In the genomic region with DNA sequence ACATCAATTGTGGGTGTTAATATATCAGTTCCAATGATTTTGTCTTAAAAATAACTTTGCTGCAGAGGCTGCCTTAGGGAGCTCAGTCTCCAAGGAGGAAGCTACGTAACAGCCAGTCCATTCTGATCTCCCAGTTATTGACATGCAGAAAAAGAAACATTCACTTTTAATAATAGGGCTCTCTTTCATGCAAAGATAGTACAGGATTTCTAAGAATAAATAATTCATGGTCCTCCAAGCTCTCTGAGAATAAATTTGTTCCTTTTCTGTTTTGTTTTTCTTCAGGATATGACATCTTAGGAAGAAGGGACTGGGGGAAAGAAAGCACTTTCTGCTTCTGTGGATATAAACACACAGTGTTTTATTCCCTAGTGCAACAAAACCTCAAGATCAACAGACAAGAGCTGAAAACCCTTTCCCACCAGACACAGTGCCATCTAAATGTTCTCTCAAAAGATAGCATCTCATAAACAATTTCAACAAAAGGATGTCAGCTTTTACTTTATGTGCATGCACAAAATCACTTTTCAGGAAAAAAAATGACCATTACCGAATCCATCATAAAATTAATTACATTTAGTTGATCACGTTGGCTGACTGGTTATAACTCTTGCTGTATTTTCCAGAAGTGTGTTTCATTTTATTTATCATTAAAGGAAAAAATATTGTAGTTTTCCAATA, we compare ENCODE assay signal across 15 cellular contexts.
DNase-seq lines count a peak whose midpoint lies in the region; ATAC-seq lines count a peak whose summit lies in the region.
"Had no signal": no experiment of that assay in that cellular context is flagged by ENCODE, and none has a peak within 500 bp of the region (broad histone marks: within the 10 kb centered on the region; RNA-seq: fewer than 3 reads in every experiment).

No MANE protein-coding gene starts in this region.

- intact Hi-C loops in sciatic nerve (cut with DNase I), result no loop called here

- H2BK12ac ChIP-seq in neuronal stem cell (ENCODE audit: low read length), result no peak overlapping the region

- H3K23ac ChIP-seq in neuronal stem cell (ENCODE audit: low read depth, low read length, poor library complexity), result no peak overlapping the region

- no CpG with 5 or more reads among the region's 3 CpGs for WGBS in neuronal stem cell (ENCODE audit: extremely low coverage in 2 of 2, insufficient read length in 2 of 2, insufficient replicate concordance in 1 of 2), 2 donors

- peak; percentile 21 for DNase-seq in EH (ENCODE audit: low read depth)
- no peak for DNase-seq in sciatic nerve (ENCODE audit: low spot score)
- DNase-seq in AG08395 (ENCODE audit: low spot score), result no peak
- DNase-seq in neuronal stem cell (ENCODE audit: low spot score), result no peak
- DNase-seq: BE2C; CD4-positive, alpha-beta memory T cell; DMS153; DMS79; GF-D8; H9; IMR-90 had no signal

- no peaks in the 10 kb centered on the region for H3K27me3 ChIP-seq in HUES6 (ENCODE audit: control insufficient read depth, insufficient read depth, low read length)
- no peaks in the 10 kb centered on the region for H3K27me3 ChIP-seq in iPS-20b (ENCODE audit: insufficient read depth, low read length)
- no peaks in the 10 kb centered on the region for H3K27me3 ChIP-seq in neuronal stem cell (ENCODE audit: control insufficient read depth in 3 of 3, insufficient read depth in 3 of 3, low read depth in 1 of 3, low read length in 3 of 3)
- H3K27me3 ChIP-seq: BE2C had no signal

- no peak overlapping the region for H4K91ac ChIP-seq in neuronal stem cell (ENCODE audit: low read depth, low read length, poor library complexity)

- no peak overlapping the region for H3K9ac ChIP-seq in HUES6 (ENCODE audit: low read length)
- H3K9ac ChIP-seq in iPS-20b (ENCODE audit: low read depth, low read length), result peak overlapping the region; percentile 46; the same call in 1 of the 2 replicates
- H3K9ac ChIP-seq in neuronal stem cell (ENCODE audit: low read depth, low read length, poor library complexity), result no peak overlapping the region

- no peak overlapping the region for H3K4ac ChIP-seq in neuronal stem cell (ENCODE audit: low read length)

- no peak overlapping the region for H4K8ac ChIP-seq in neuronal stem cell (ENCODE audit: low read depth, low read length)

- H2BK5ac ChIP-seq in neuronal stem cell (ENCODE audit: low read length), result no peak overlapping the region

- H2BK120ac ChIP-seq in neuronal stem cell (ENCODE audit: low read depth, low read length), result no peak overlapping the region

- no peak overlapping the region for H3K4me3 ChIP-seq in HUES6 (ENCODE audit: low read depth, low read length)
- no peak overlapping the region for H3K4me3 ChIP-seq in iPS-20b (ENCODE audit: low read length)
- H3K4me3 ChIP-seq in neuronal stem cell (ENCODE audit: low read length in 2 of 2), result no peak overlapping the region
- H3K4me3 ChIP-seq: K562 had no signal

- no peaks in the 10 kb centered on the region for H3K36me3 ChIP-seq in HUES6 (ENCODE audit: control insufficient read depth, insufficient read depth, low read length)
- no peaks in the 10 kb centered on the region for H3K36me3 ChIP-seq in iPS-20b (ENCODE audit: insufficient read depth, low read depth, low read length)
- H3K36me3 ChIP-seq in neuronal stem cell (replicated peaks in 1 of 2; ENCODE audit: control insufficient read depth in 2 of 2, insufficient read depth in 2 of 2, low read length in 2 of 2), result peaks cover 0 to 2% of the 10 kb centered on the region in 2 donors
- H3K36me3 ChIP-seq: BE2C had no signal

- H3K18ac ChIP-seq in neuronal stem cell (ENCODE audit: low read length), result no peak overlapping the region

- peak; percentile 45 for ATAC-seq in sciatic nerve
- ATAC-seq in GM18861 (IDR thresholded peaks at IDR 0.05; ENCODE audit: unreplicated experiment), result no peak
- ATAC-seq: K562 had no signal

- H3K9me3 ChIP-seq in HUES6 (ENCODE audit: control insufficient read depth, insufficient read depth, low read depth, low read length), result peaks cover 9% of the 10 kb centered on the region
- no peaks in the 10 kb centered on the region; the same call in 1 of the 2 replicates for H3K9me3 ChIP-seq in iPS-20b (ENCODE audit: insufficient read depth, low read depth, low read length)
- H3K9me3 ChIP-seq in neuronal stem cell (replicated peaks in 1 of 2; ENCODE audit: control insufficient read depth in 2 of 2, insufficient read depth in 1 of 2, low read depth in 1 of 2, low read length in 2 of 2), result peaks cover 0 to 7% of the 10 kb centered on the region in 2 donors
- H3K9me3 ChIP-seq: BE2C had no signal

- H3K27ac ChIP-seq in HUES6 (ENCODE audit: low read depth, low read length), result peak overlapping the region; percentile 48; the same call in 1 of the 2 replicates
- peak overlapping the region; percentile 35 for H3K27ac ChIP-seq in iPS-20b (ENCODE audit: low read length)
- H3K27ac ChIP-seq in neuronal stem cell (replicated peaks; ENCODE audit: low read length), result no peak overlapping the region

- H3K4me2 ChIP-seq in neuronal stem cell (ENCODE audit: insufficient read depth, low read length, poor library complexity, severe bottlenecking), result no peak overlapping the region

- no peak overlapping the region for H2AFZ ChIP-seq in neuronal stem cell (ENCODE audit: low read length)

- no peak overlapping the region for H2AK5ac ChIP-seq in neuronal stem cell (ENCODE audit: low read depth, low read length)

- no peak overlapping the region for H2BK15ac ChIP-seq in neuronal stem cell (ENCODE audit: low read length)

- no peak overlapping the region for H3K14ac ChIP-seq in neuronal stem cell (ENCODE audit: low read length)

- H3K4me1 ChIP-seq in HUES6 (ENCODE audit: control insufficient read depth, insufficient read depth, low read length) (peaks cover 37% of the 10 kb centered on the region), iPS-20b (ENCODE audit: insufficient read depth, low read length) (peaks cover 28% of the 10 kb centered on the region), neuronal stem cell (ENCODE audit: control insufficient read depth in 2 of 2, insufficient read depth in 1 of 2, low read depth in 1 of 2, low read length in 2 of 2) (no peaks in the 10 kb centered on the region)

- no peaks in the 10 kb centered on the region for H3K79me1 ChIP-seq in neuronal stem cell (ENCODE audit: low read depth, low read length)
